ENCODE assay signal across 16 cellular contexts in genomic region chr3:156997351-156997750, GRCh38.
A peak's percentile ranks its signal among the peaks of the same experiment; 100 is the strongest.
DNase-seq lines count a peak whose midpoint lies in the region; ATAC-seq, FAIRE-seq and TF ChIP-seq lines count a peak whose summit lies in the region.
"Had no signal": no experiment of that assay in that cellular context is flagged by ENCODE, and none has a peak within 500 bp of the region (broad histone marks: within the 10 kb centered on the region; RNA-seq: fewer than 3 reads in every experiment).

No MANE protein-coding gene starts in this region.

- H3K4me2 ChIP-seq in astrocyte (ENCODE audit: low read length): no peak overlapping the region

- no peaks in the 10 kb centered on the region for H3K27me3 Mint-ChIP-seq in astrocyte (ENCODE audit: low read depth, unreplicated experiment)

- H3K36me3 Mint-ChIP-seq in astrocyte (ENCODE audit: low read depth, unreplicated experiment): no peaks in the 10 kb centered on the region

- ATAC-seq in GM18502 (IDR thresholded peaks at IDR 0.05; ENCODE audit: poor library complexity, unreplicated experiment): no peak
- ATAC-seq: GM12878, right cardiac atrium had no signal

- no peak for FAIRE-seq in astrocyte (lab: Jason Lieb, UNC)
- FAIRE-seq: GM12878, HTR-8/SVneo had no signal

- H4K20me1 ChIP-seq in astrocyte (ENCODE audit: insufficient read depth, low read length): no peaks in the 10 kb centered on the region

- peaks cover 6% of the 10 kb centered on the region for H3K9me3 Mint-ChIP-seq in astrocyte (ENCODE audit: unreplicated experiment)

- H3K9me3 ChIP-seq in astrocyte (ENCODE audit: insufficient read depth, low read depth, low read length): no peaks in the 10 kb centered on the region
- H3K9me3 ChIP-seq: stomach, upper lobe of left lung had no signal

- no peak overlapping the region for H3K4me3 Mint-ChIP-seq in astrocyte (ENCODE audit: unreplicated experiment)

- H3K36me3 ChIP-seq in astrocyte (ENCODE audit: insufficient read depth, low read length): no peaks in the 10 kb centered on the region
- H3K36me3 ChIP-seq: stomach, upper lobe of left lung had no signal

- H3K27ac Mint-ChIP-seq in astrocyte (ENCODE audit: unreplicated experiment): no peak overlapping the region

- no peaks in the 10 kb centered on the region for H3K79me2 ChIP-seq in astrocyte (ENCODE audit: insufficient read depth, low read length)

- H3K27ac ChIP-seq in astrocyte (ENCODE audit: low read depth, low read length): no peak overlapping the region
- H3K27ac ChIP-seq: stomach, upper lobe of left lung had no signal

- no peak overlapping the region for H2AFZ ChIP-seq in astrocyte (ENCODE audit: low read depth, low read length)

- no peak overlapping the region for H3K4me3 ChIP-seq in astrocyte (ENCODE audit: insufficient read depth, low read depth, low read length)
- no peak overlapping the region for H3K4me3 ChIP-seq in fibroblast of villous mesenchyme (ENCODE audit: low read depth, low read length)
- H3K4me3 ChIP-seq: GM12878, stomach, upper lobe of left lung had no signal

- no peaks in the 10 kb centered on the region for H3K4me1 ChIP-seq in astrocyte (ENCODE audit: insufficient read depth, low read length)
- H3K4me1 ChIP-seq: stomach, upper lobe of left lung had no signal

- H3K27me3 ChIP-seq in astrocyte (ENCODE audit: insufficient read depth, low read length): no peaks in the 10 kb centered on the region
- H3K27me3 ChIP-seq: stomach, upper lobe of left lung had no signal

- TF ChIP-seq CTCF in astrocyte (IDR thresholded peaks at IDR 0.05; ENCODE audit: insufficient read depth, low read depth, low read length): no peak
- no peak for TF ChIP-seq CTCF in fibroblast of villous mesenchyme (IDR thresholded peaks at IDR 0.05; ENCODE audit: insufficient read depth, low read depth, low read length)

- no peaks in the 10 kb centered on the region for H3K4me1 Mint-ChIP-seq in astrocyte (ENCODE audit: low read depth, unreplicated experiment)

- DNase-seq in AG08395 (ENCODE audit: low spot score) (peak; percentile 47), H4 (ENCODE audit: low spot score) (peak; percentile 26), astrocyte (ENCODE audit: low read depth) (peak; percentile 9), fibroblast of villous mesenchyme (ENCODE audit: low read depth) (peak; percentile 33), C1 segment of cervical spinal cord (lab: John Stamatoyannopoulos, UW) (no peak), COLO668 (lab: John Stamatoyannopoulos, UW; ENCODE audit: unreplicated experiment) (no peak)
- no peak for DNase-seq in stimulated activated CD4-positive, alpha-beta T cell treated with anti-CD3 and anti-CD28 coated beads, Interleukin-4, amount 100 ng/mL, for 4 hours
- DNase-seq: ACHN; activated CD4-positive, alpha-beta T cell treated with anti-CD3 and anti-CD28 coated beads, Interleukin-2, amount 50 U/mL, for 1 hour; NCI-H1417 treated with DMSO at 0.1 percent for 48 hours; right cardiac atrium; stomach; upper lobe of left lung had no signal

- no peak overlapping the region for H3K9ac ChIP-seq in astrocyte (ENCODE audit: low read length)

Comparison
In these comparisons a context has a peak if more than half of its experiments do, and no peak if none do; other contexts are left out.
1. DNase-seq: peak in AG08395 (single experiment), H4 (single experiment), astrocyte (single experiment) and fibroblast of villous mesenchyme (single experiment); none in C1 segment of cervical spinal cord (0 of 14), stimulated activated CD4-positive, alpha-beta T cell treated with anti-CD3 and anti-CD28 coated beads, Interleukin-4, amount 100 ng/mL, for 4 hours (0 of 2) and COLO668 (single experiment).